22 cellular contexts compared by ENCODE assay signal in genomic region chr20:38139156-38139912, GRCh38. TPM values are rescaled to one million over a fixed set of nuclear protein-coding genes. Genes with fewer than 3 reads are reported as not detected.
DNase-seq lines count a peak whose midpoint lies in the region; ATAC-seq and TF ChIP-seq lines count a peak whose summit lies in the region.
"Had no signal": no experiment of that assay in that cellular context is flagged by ENCODE, and none has a peak within 500 bp of the region (broad histone marks: within the 10 kb centered on the region; RNA-seq: fewer than 3 reads in every experiment).

No MANE protein-coding gene starts in this region.

- ATAC-seq in GM18868 (IDR thresholded peaks at IDR 0.05; ENCODE audit: unreplicated experiment) = no peak
- ATAC-seq: activated CD4-positive, CD25-positive, alpha-beta regulatory T cell treated with anti-CD3 and anti-CD28 coated beads, Interleukin-2, amount 50 U/mL, for 24 hours; GM12878; HCT116; T-cell had no signal

- H3K27ac Mint-ChIP-seq in Caco-2 (ENCODE audit: unreplicated experiment) = peak overlapping the region; percentile 69
- H3K27ac Mint-ChIP-seq in osteocyte (ENCODE audit: unreplicated experiment) = peak overlapping the region; percentile 85
- H3K27ac Mint-ChIP-seq: activated CD4-positive, alpha-beta memory T cell treated with anti-CD3 and anti-CD28 coated beads, Interleukin-2, amount 10 ng/mL, durations not matched to agents 7 days and 5 days; T-cell had no signal

- no peak overlapping the region for H3K4me3 ChIP-seq in Caco-2 (ENCODE audit: low read depth, low read length)
- H3K4me3 ChIP-seq in PC-9 = no peak overlapping the region
- no peak overlapping the region for H3K4me3 ChIP-seq in hepatocyte
- H3K4me3 ChIP-seq: BLaER1, GM12878, uterus had no signal

- H4K20me1 ChIP-seq in PC-9 (ENCODE audit: insufficient read depth) = no peaks in the 10 kb centered on the region
- H4K20me1 ChIP-seq in hepatocyte (ENCODE audit: insufficient read depth, poor library complexity, severe bottlenecking) = no peaks in the 10 kb centered on the region
- H4K20me1 ChIP-seq: BLaER1 had no signal

- H3K4me1 ChIP-seq in Caco-2 = peaks cover 70% of the 10 kb centered on the region
- peaks cover 59% of the 10 kb centered on the region for H3K4me1 ChIP-seq in PC-9 (replicated peaks; ENCODE audit: insufficient read depth)
- peaks cover 29% of the 10 kb centered on the region for H3K4me1 ChIP-seq in hepatocyte (ENCODE audit: insufficient read depth)

- intact Hi-C loops in Caco-2 (cut with micrococcal nuclease; ENCODE audit: unreplicated experiment) (no loop called here), PC-9 (cut with micrococcal nuclease; ENCODE audit: unreplicated experiment) (no loop called here)

- H3K9me3 ChIP-seq in Caco-2 = no peaks in the 10 kb centered on the region
- H3K9me3 ChIP-seq in PC-9 (ENCODE audit: insufficient read depth, low read depth) = no peaks in the 10 kb centered on the region
- no peaks in the 10 kb centered on the region for H3K9me3 ChIP-seq in hepatocyte (ENCODE audit: low read depth)
- H3K9me3 ChIP-seq: BLaER1, uterus had no signal

- H3K36me3 Mint-ChIP-seq in Caco-2 (ENCODE audit: insufficient read depth, unreplicated experiment) (peaks cover 62% of the 10 kb centered on the region), osteocyte (ENCODE audit: unreplicated experiment) (peaks cover 4% of the 10 kb centered on the region)
- H3K36me3 Mint-ChIP-seq: T-cell had no signal

- no peak overlapping the region for H2AFZ ChIP-seq in PC-9
- no peak overlapping the region for H2AFZ ChIP-seq in hepatocyte

- CTCF ChIA-PET in Caco-2 (lab: Charles Lee) (no interaction called here), PC-9 (lab: Charles Lee) (no interaction called here)

- peak overlapping the region; percentile 34; the same call in 1 of the 2 replicates for H3K27ac ChIP-seq in PC-9
- H3K27ac ChIP-seq in hepatocyte = peak overlapping the region; percentile 30
- H3K27ac ChIP-seq: BLaER1, uterus had no signal

- H3K79me2 ChIP-seq in PC-9 (ENCODE audit: low read depth) (peaks cover 4% of the 10 kb centered on the region; the same call in 1 of the 2 replicates), hepatocyte (no peaks in the 10 kb centered on the region)

- peak in 1 of 2 experiments; percentile 55 for DNase-seq in Caco-2
- DNase-seq in PC-9 = no peak
- no peak for DNase-seq in hepatocyte (ENCODE audit: low spot score)
- DNase-seq in osteocyte (ENCODE audit: extremely low spot score, unreplicated experiment) = no peak
- no peak for DNase-seq in SHP77 (lab: John Stamatoyannopoulos, UW)
- DNase-seq in NCI-H187 treated with DMSO at 0.1 percent for 48 hours (lab: John Stamatoyannopoulos, UW) = no peak
- no peak for DNase-seq in activated CD4-positive, alpha-beta T cell treated with anti-CD3 and anti-CD28 coated beads, Interleukin-2, amount 50 U/mL, for 48 hours
- DNase-seq: ACHN; activated CD4-positive, alpha-beta memory T cell treated with anti-CD3 and anti-CD28 coated beads, Interleukin-2, amount 10 ng/mL, durations not matched to agents 7 days and 5 days; activated effector memory CD4-positive, alpha-beta T cell treated with Interleukin-2 at 50 U/mL for 16 hours; DMS79 treated with DMSO at 0.1 percent for 48 hours; NCI-H2107; NCI-H446; stimulated activated CD4-positive, alpha-beta T cell treated with anti-CD3 and anti-CD28 coated beads, Interleukin-1b, Interleukin-23, amount 100 ng/mL, for 48 hours; T-cell had no signal

- H3K27me3 Mint-ChIP-seq in Caco-2 (ENCODE audit: insufficient read depth, unreplicated experiment) = no peaks in the 10 kb centered on the region
- H3K27me3 Mint-ChIP-seq in osteocyte (ENCODE audit: unreplicated experiment) = no peaks in the 10 kb centered on the region
- H3K27me3 Mint-ChIP-seq: activated CD4-positive, alpha-beta memory T cell treated with anti-CD3 and anti-CD28 coated beads, Interleukin-2, amount 10 ng/mL, durations not matched to agents 7 days and 5 days; T-cell had no signal

- WGBS in hepatocyte (ENCODE audit: low lambda C conversion rate, missing lambda C conversion rate) = 86% methylated on average over 25 of the region's 25 CpGs

- no peak overlapping the region for H3K4me2 ChIP-seq in PC-9
- H3K4me2 ChIP-seq in hepatocyte = no peak overlapping the region
- H3K4me2 ChIP-seq: BLaER1 had no signal

- no peaks in the 10 kb centered on the region for H3K9me2 ChIP-seq in PC-9 (ENCODE audit: insufficient read depth)
- no peaks in the 10 kb centered on the region for H3K9me2 ChIP-seq in hepatocyte (replicated peaks; ENCODE audit: insufficient read depth)

- TF ChIP-seq CTCF in Caco-2 (IDR thresholded peaks at IDR 0.05; ENCODE audit: insufficient read depth in 1 of 2, low read depth in 1 of 2, low read length in 1 of 2, severe bottlenecking in 1 of 2, unreplicated experiment in 1 of 2) (no peak), PC-9 (conservative IDR thresholded peaks at IDR 0.05) (no peak), hepatocyte (IDR thresholded peaks at IDR 0.05; ENCODE audit: poor library complexity) (no peak), osteocyte (IDR thresholded peaks at IDR 0.05) (no peak)

- no TSS peak for BruUV-seq in Caco-2 (replicated peaks; lab: Mats Ljungman, UMichigan)
- BruUV-seq in PC-9 (replicated peaks; lab: Mats Ljungman, UMichigan) = no TSS peak

- H3K4me1 Mint-ChIP-seq in Caco-2 (ENCODE audit: low read depth, unreplicated experiment) (peaks cover 53% of the 10 kb centered on the region), osteocyte (ENCODE audit: unreplicated experiment) (peaks cover 72% of the 10 kb centered on the region)

- no peaks in the 10 kb centered on the region; the same call in 1 of the 2 replicates for H3K36me3 ChIP-seq in Caco-2 (ENCODE audit: control insufficient read depth, insufficient read depth, low read length)
- peaks cover 65% of the 10 kb centered on the region for H3K36me3 ChIP-seq in PC-9 (ENCODE audit: low read depth)
- H3K36me3 ChIP-seq in hepatocyte (replicated peaks; ENCODE audit: insufficient read depth, low read depth) = no peaks in the 10 kb centered on the region
- H3K36me3 ChIP-seq: BLaER1, uterus had no signal

- POLR2A ChIA-PET in Caco-2 (lab: Charles Lee) = interaction anchor here (1.1 kb wide), 1 partner anchor 16 kb away, joined by 3 read pairs; no protein-coding TSS in a partner anchor
- POLR2A ChIA-PET in PC-9 (lab: Charles Lee; ENCODE audit: unreplicated experiment) = no interaction called here

- H3F3A ChIP-seq in PC-9 (ENCODE audit: insufficient read depth, low read depth) = peaks cover 92% of the 10 kb centered on the region

- H3K4me3 Mint-ChIP-seq in Caco-2 (ENCODE audit: unreplicated experiment) = peak overlapping the region; percentile 22
- H3K4me3 Mint-ChIP-seq in osteocyte (ENCODE audit: unreplicated experiment) = no peak overlapping the region
- H3K4me3 Mint-ChIP-seq: activated CD4-positive, alpha-beta memory T cell treated with anti-CD3 and anti-CD28 coated beads, Interleukin-2, amount 10 ng/mL, durations not matched to agents 7 days and 5 days; T-cell had no signal

- no peaks in the 10 kb centered on the region for H3K9me3 Mint-ChIP-seq in Caco-2 (ENCODE audit: unreplicated experiment)
- no peaks in the 10 kb centered on the region for H3K9me3 Mint-ChIP-seq in osteocyte (ENCODE audit: unreplicated experiment)
- H3K9me3 Mint-ChIP-seq: activated CD4-positive, alpha-beta memory T cell treated with anti-CD3 and anti-CD28 coated beads, Interleukin-2, amount 10 ng/mL, durations not matched to agents 7 days and 5 days; T-cell had no signal

- H3K27me3 ChIP-seq in Caco-2 (replicated peaks; ENCODE audit: control insufficient read depth, insufficient read depth, low read length) (no peaks in the 10 kb centered on the region), PC-9 (ENCODE audit: insufficient read depth, low read depth) (no peaks in the 10 kb centered on the region), hepatocyte (no peaks in the 10 kb centered on the region)
- H3K27me3 ChIP-seq: BLaER1, uterus had no signal

RNA-seq across cellular contexts. Expression of gene TGM2, which starts 25.7 kb away (rescaled TPM):
- total RNA-seq in Caco-2 (2022) (138 and 162 TPM in 2 replicates), PC-9 (2021) (286 and 333 TPM in 2 replicates), hepatocyte (120 and 133 TPM in 2 replicates), osteocyte (29.2 and 32.7 TPM in 2 replicates)
- polyA plus RNA-seq in hepatocyte = 85.8 and 88.5 TPM in 2 replicates
- polyA plus RNA-seq: neural cell had no signal
